In the genomic region with DNA sequence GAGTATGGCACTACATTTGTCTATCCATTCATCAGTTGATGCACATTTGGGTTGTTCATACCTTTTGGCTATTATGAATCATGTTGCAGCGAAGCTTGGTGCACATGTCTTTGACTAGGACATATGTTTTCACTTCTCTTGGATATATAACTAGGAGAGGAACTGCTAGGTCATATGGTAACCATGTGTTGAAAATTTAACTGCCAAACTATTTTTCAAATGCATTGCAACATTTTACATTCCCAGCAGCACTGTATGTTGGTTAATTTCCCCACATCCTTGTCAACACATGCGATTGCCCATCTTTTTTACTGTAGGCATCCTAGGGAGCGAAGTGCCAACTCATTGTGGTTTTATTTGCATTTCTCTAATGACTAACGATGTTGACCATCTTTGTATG, we compare ENCODE assay signal across 15 cellular contexts.
DNase-seq lines count a peak whose midpoint lies in the region; ATAC-seq, FAIRE-seq and TF ChIP-seq lines count a peak whose summit lies in the region.
"Had no signal": no experiment of that assay in that cellular context is flagged by ENCODE, and none has a peak within 500 bp of the region (broad histone marks: within the 10 kb centered on the region; RNA-seq: fewer than 3 reads in every experiment).

No MANE protein-coding gene starts in this region.

- peak; percentile 99 for DNase-seq in AG10803 (ENCODE audit: low read depth)
- DNase-seq in KBM-7: peak; percentile 28
- peak; percentile 33 for DNase-seq in fibroblast of pulmonary artery (ENCODE audit: low read depth)
- DNase-seq in adrenal gland: no peak
- no peak for DNase-seq in occipital lobe (lab: John Stamatoyannopoulos, UW)
- DNase-seq in stimulated activated effector memory CD8-positive, alpha-beta T cell treated with anti-CD3 and anti-CD28 coated beads, Interleukin-12 subunit alpha, Interleukin-12 subunit beta, amount 100 ng/mL, for 72 hours (ENCODE audit: low spot score in 2 of 2): no peak
- DNase-seq in HepG2 (ENCODE audit: low spot score): no peak
- DNase-seq: activated naive CD8-positive, alpha-beta T cell treated with anti-CD3 and anti-CD28 coated beads for 36 hours; C1 segment of cervical spinal cord; dorsolateral prefrontal cortex; NCI-H2171 treated with DMSO at 0.1 percent for 48 hours; Peyer's patch had no signal

- WGBS in adrenal gland, 4 donors: 62 to 82% (median 74%) methylated on average over 4 of the region's 4 CpGs
- WGBS in HepG2 (ENCODE audit: low lambda C conversion rate): 18% methylated on average over 4 of the region's 4 CpGs

- CTCF ChIA-PET in HepG2 (lab: Yijun Ruan, JAX; ENCODE audit: low intra/inter-chr PET ratio, low total read pairs): no interaction called here

- peaks cover 3% of the 10 kb centered on the region for H3K36me3 Mint-ChIP-seq in stimulated activated effector memory CD8-positive, alpha-beta T cell treated with anti-CD3 and anti-CD28 coated beads, Interleukin-12 subunit alpha, Interleukin-12 subunit beta, amount 100 ng/mL, for 72 hours

- TF ChIP-seq RAD21 in HepG2 (CRISPR knock-in tag; IDR thresholded peaks at IDR 0.05): no peak

- TF ChIP-seq CTCF in AG10803 (conservative IDR thresholded peaks at IDR 0.05; ENCODE audit: low read length): no peak
- no peak for TF ChIP-seq CTCF in fibroblast of pulmonary artery (IDR thresholded peaks at IDR 0.05; ENCODE audit: low read length, missing control alignments)
- no peak for TF ChIP-seq CTCF in adrenal gland (IDR thresholded peaks at IDR 0.05)
- no peak for TF ChIP-seq CTCF in HepG2 (CRISPR knock-in tag; IDR thresholded peaks at IDR 0.05)

- ATAC-seq in SK-N-SH treated with all-trans-retinoic acid at 6 μM for 48 hours (peak; percentile 54), HepG2 (no peak)
- no peak for ATAC-seq in stimulated activated effector memory CD8-positive, alpha-beta T cell treated with anti-CD3 and anti-CD28 coated beads, Interleukin-12 subunit alpha, Interleukin-12 subunit beta, amount 100 ng/mL, for 72 hours

- no peak for FAIRE-seq in HepG2 (lab: Jason Lieb, UNC)

- H3K9ac ChIP-seq in HepG2 (ENCODE audit: insufficient read depth, low read depth, low read length): no peak overlapping the region
- H3K9ac ChIP-seq: KMS-11 had no signal

- no peak overlapping the region for H3K4me3 Mint-ChIP-seq in stimulated activated effector memory CD8-positive, alpha-beta T cell treated with anti-CD3 and anti-CD28 coated beads, Interleukin-12 subunit alpha, Interleukin-12 subunit beta, amount 100 ng/mL, for 72 hours
- H3K4me3 Mint-ChIP-seq: activated naive CD8-positive, alpha-beta T cell treated with anti-CD3 and anti-CD28 coated beads for 36 hours had no signal

- no peak overlapping the region for H3K27ac Mint-ChIP-seq in stimulated activated effector memory CD8-positive, alpha-beta T cell treated with anti-CD3 and anti-CD28 coated beads, Interleukin-12 subunit alpha, Interleukin-12 subunit beta, amount 100 ng/mL, for 72 hours
- H3K27ac Mint-ChIP-seq: activated naive CD8-positive, alpha-beta T cell treated with anti-CD3 and anti-CD28 coated beads for 36 hours had no signal

- POLR2A ChIA-PET in HepG2 (lab: Yijun Ruan, JAX): no interaction called here

- H3K4me2 ChIP-seq in HepG2 (ENCODE audit: low read depth, low read length): no peak overlapping the region
- H3K4me2 ChIP-seq: KMS-11 had no signal

- H3K4me3 ChIP-seq in AG10803 (ENCODE audit: low read length) (no peak overlapping the region), fibroblast of pulmonary artery (replicated peaks; ENCODE audit: low read depth, low read length) (no peak overlapping the region), adrenal gland (no peak overlapping the region), HepG2 (replicated peaks in 1 of 3; ENCODE audit: insufficient read depth in 1 of 3, low read depth in 2 of 3, low read length in 3 of 3) (no peak overlapping the region)
- H3K4me3 ChIP-seq: dorsolateral prefrontal cortex, lung, Peyer's patch had no signal

- peaks cover 3% of the 10 kb centered on the region for H3K4me1 Mint-ChIP-seq in stimulated activated effector memory CD8-positive, alpha-beta T cell treated with anti-CD3 and anti-CD28 coated beads, Interleukin-12 subunit alpha, Interleukin-12 subunit beta, amount 100 ng/mL, for 72 hours

- H3K36me3 ChIP-seq in adrenal gland (replicated peaks in 1 of 2) (no peaks in the 10 kb centered on the region), HepG2 (replicated peaks in 1 of 2; ENCODE audit: control insufficient read depth in 1 of 2, insufficient read depth in 2 of 2, low read length in 2 of 2) (no peaks in the 10 kb centered on the region)
- H3K36me3 ChIP-seq: Peyer's patch had no signal

- BruUV-seq in HepG2 (replicated peaks; lab: Mats Ljungman, UMichigan): no TSS peak

- intact Hi-C loops in adrenal gland (cut with DNase I): no loop called here
- intact Hi-C loops in HepG2 (cut with micrococcal nuclease; ENCODE audit: unreplicated experiment): no loop called here

- no peaks in the 10 kb centered on the region for H3K9me3 Mint-ChIP-seq in stimulated activated effector memory CD8-positive, alpha-beta T cell treated with anti-CD3 and anti-CD28 coated beads, Interleukin-12 subunit alpha, Interleukin-12 subunit beta, amount 100 ng/mL, for 72 hours
- H3K9me3 Mint-ChIP-seq: activated naive CD8-positive, alpha-beta T cell treated with anti-CD3 and anti-CD28 coated beads for 36 hours had no signal

- no peak overlapping the region for H2AFZ ChIP-seq in HepG2 (ENCODE audit: low read length)

- H3K4me1 ChIP-seq in adrenal gland (replicated peaks in 1 of 2) (peaks cover 0 to 14% of the 10 kb centered on the region in 2 donors), HepG2 (ENCODE audit: insufficient read depth, low read length) (peaks cover 6% of the 10 kb centered on the region; the same call in 1 of the 2 replicates)
- H3K4me1 ChIP-seq: Peyer's patch had no signal

- TF ChIP-seq EP300 in HepG2 (IDR thresholded peaks at IDR 0.05; ENCODE audit: low read depth in 2 of 2, low read length in 2 of 2): no peak
- no peak for TF ChIP-seq EP300 in HepG2 (CRISPR knock-in tag; IDR thresholded peaks at IDR 0.05; ENCODE audit: borderline replicate concordance)

- H3K27ac ChIP-seq in adrenal gland (no peak overlapping the region), HepG2 (ENCODE audit: extremely low read length, insufficient read depth, low read length) (no peak overlapping the region)
- H3K27ac ChIP-seq: KMS-11, Peyer's patch had no signal

- H3K27me3 ChIP-seq in adrenal gland: no peaks in the 10 kb centered on the region
- peaks cover 1 to 25% of the 10 kb centered on the region in 2 experiments; a peak in 3 of 5 replicates for H3K27me3 ChIP-seq in HepG2 (ENCODE audit: control insufficient read depth in 1 of 2, insufficient read depth in 2 of 2, low read length in 2 of 2)
- H3K27me3 ChIP-seq: dorsolateral prefrontal cortex, Peyer's patch had no signal

- H4K20me1 ChIP-seq in HepG2 (ENCODE audit: insufficient read depth, low read length): no peaks in the 10 kb centered on the region

- in situ Hi-C loops in KBM-7 (cut with MboI; ENCODE audit: low pct_unique_long_range_greater_than_20kb, low sequenced_read_pairs): loop anchor here (25.0 kb wide), 1 partner anchor 184 kb away; the partner anchor contains the start of gene PFKFB3
- in situ Hi-C loops in HepG2 (cut with HindIII; ENCODE audit: extremely low pct_ligation_motif_present, low pct_unique_long_range_greater_than_20kb): no loop called here

- H3K79me2 ChIP-seq in HepG2 (ENCODE audit: insufficient read depth, low read length): no peaks in the 10 kb centered on the region

- TF ChIP-seq POLR2A in adrenal gland (IDR thresholded peaks at IDR 0.05): no peak
- no peak for TF ChIP-seq POLR2A in HepG2 (IDR thresholded peaks at IDR 0.05; ENCODE audit: insufficient read depth in 1 of 2, low read depth in 2 of 2, low read length in 2 of 2)

- no peaks in the 10 kb centered on the region for H3K9me3 ChIP-seq in adrenal gland (replicated peaks in 1 of 3)
- H3K9me3 ChIP-seq in HepG2 (ENCODE audit: low read length): no peaks in the 10 kb centered on the region
- H3K9me3 ChIP-seq: Peyer's patch had no signal

TF ChIP-seq in SK-N-SH treated with all-trans-retinoic acid at 6 μM for 48 hours, 23 proteins besides CTCF, POLR2A, EP300 and RAD21:
- TF ChIP-seq CSDC2 (CRISPR knock-in tag; IDR thresholded peaks at IDR 0.05): no peak
- 0 out of 2 replicates have a peak, but pooled peaks have one; percentile 20 for TF ChIP-seq TCF4 (CRISPR knock-in tag; IDR thresholded peaks at IDR 0.05; ENCODE audit: borderline replicate concordance)

TF ChIP-seq in HepG2, 621 proteins besides CTCF, POLR2A, EP300 and RAD21 (continues in another document):
- TF ChIP-seq ZNF761 (CRISPR knock-in tag; conservative IDR thresholded peaks at IDR 0.05) (no peak), SALL1 (CRISPR knock-in tag; IDR thresholded peaks at IDR 0.05) (no peak), TOPORS (CRISPR knock-in tag; IDR thresholded peaks at IDR 0.05) (no peak), MAFG (CRISPR knock-in tag; IDR thresholded peaks at IDR 0.05) (no peak), ZNF20 (CRISPR knock-in tag; IDR thresholded peaks at IDR 0.05) (no peak), CREBL2 (CRISPR knock-in tag; IDR thresholded peaks at IDR 0.05; ENCODE audit: borderline replicate concordance) (no peak), ZBTB7A (CRISPR knock-in tag; IDR thresholded peaks at IDR 0.05) (no peak), BRCA1 (CRISPR knock-in tag; IDR thresholded peaks at IDR 0.05) (no peak)
- TF ChIP-seq, protein P1, sequence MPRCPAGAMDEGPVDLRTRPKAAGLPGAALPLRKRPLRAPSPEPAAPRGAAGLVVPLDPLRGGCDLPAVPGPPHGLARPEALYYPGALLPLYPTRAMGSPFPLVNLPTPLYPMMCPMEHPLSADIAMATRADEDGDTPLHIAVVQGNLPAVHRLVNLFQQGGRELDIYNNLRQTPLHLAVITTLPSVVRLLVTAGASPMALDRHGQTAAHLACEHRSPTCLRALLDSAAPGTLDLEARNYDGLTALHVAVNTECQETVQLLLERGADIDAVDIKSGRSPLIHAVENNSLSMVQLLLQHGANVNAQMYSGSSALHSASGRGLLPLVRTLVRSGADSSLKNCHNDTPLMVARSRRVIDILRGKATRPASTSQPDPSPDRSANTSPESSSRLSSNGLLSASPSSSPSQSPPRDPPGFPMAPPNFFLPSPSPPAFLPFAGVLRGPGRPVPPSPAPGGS (CRISPR knock-in tag; IDR thresholded peaks at IDR 0.05): no peak

Comparison
In these comparisons a context has a peak if more than half of its experiments do, and no peak if none do; other contexts are left out.
1. DNase-seq: peak in AG10803 (single experiment), KBM-7 (single experiment) and fibroblast of pulmonary artery (single experiment); none in adrenal gland (0 of 7), occipital lobe (single experiment), stimulated activated effector memory CD8-positive, alpha-beta T cell treated with anti-CD3 and anti-CD28 coated beads, Interleukin-12 subunit alpha, Interleukin-12 subunit beta, amount 100 ng/mL, for 72 hours (0 of 2) and HepG2 (single experiment).